ENCODE assay signal across 15 cellular contexts in genomic region chr22:26901228-26901816, GRCh38.
DNase-seq lines count a peak whose midpoint lies in the region; FAIRE-seq and TF ChIP-seq lines count a peak whose summit lies in the region.
"Had no signal": no experiment of that assay in that cellular context is flagged by ENCODE, and none has a peak within 500 bp of the region (broad histone marks: within the 10 kb centered on the region; RNA-seq: fewer than 3 reads in every experiment).

No MANE protein-coding gene starts in this region.

- FAIRE-seq in astrocyte (lab: Jason Lieb, UNC) (no peak), kidney (lab: Jason Lieb, UNC) (no peak), urothelium cell line (lab: Jason Lieb, UNC) (peak; percentile 95)
- FAIRE-seq: A549, GM18507, HepG2 had no signal

- H2AFZ ChIP-seq in astrocyte (ENCODE audit: low read depth, low read length): no peak overlapping the region
- H2AFZ ChIP-seq: GM23248 had no signal

- H3K27me3 ChIP-seq in HUES48 (ENCODE audit: control insufficient read depth, insufficient read depth, low read length) (peaks cover 10% of the 10 kb centered on the region), astrocyte (ENCODE audit: insufficient read depth, low read length) (no peaks in the 10 kb centered on the region)

- H3K4me3 ChIP-seq in HUES48 (ENCODE audit: low read depth, low read length) (no peak overlapping the region), astrocyte (ENCODE audit: insufficient read depth, low read depth, low read length) (no peak overlapping the region), kidney (ENCODE audit: low read length in 2 of 2) (no peak overlapping the region)
- H3K4me3 ChIP-seq: A549, GM23248, HAP-1 had no signal

- CTCF ChIA-PET in MCF 10A (lab: Yijun Ruan, JAX): no interaction called here

- H3K9me3 ChIP-seq in HUES48 (ENCODE audit: control insufficient read depth, insufficient read depth, low read length) (no peaks in the 10 kb centered on the region), astrocyte (ENCODE audit: insufficient read depth, low read depth, low read length) (no peaks in the 10 kb centered on the region), kidney (ENCODE audit: control insufficient read depth in 1 of 2, low read length in 2 of 2) (peaks cover 0 to 4% of the 10 kb centered on the region in 2 donors)
- H3K9me3 ChIP-seq: Caco-2, HAP-1 had no signal

- H3K27me3 Mint-ChIP-seq in astrocyte (ENCODE audit: low read depth, unreplicated experiment): peaks cover 6% of the 10 kb centered on the region
- H3K27me3 Mint-ChIP-seq in MCF 10A (ENCODE audit: insufficient read depth, unreplicated experiment): peaks cover 74% of the 10 kb centered on the region

- TF ChIP-seq CTCF in astrocyte (IDR thresholded peaks at IDR 0.05; ENCODE audit: insufficient read depth, low read depth, low read length) (no peak), kidney (IDR thresholded peaks at IDR 0.05; ENCODE audit: borderline replicate concordance, extremely low read depth, insufficient read depth) (no peak), MCF 10A (IDR thresholded peaks at IDR 0.05; ENCODE audit: unreplicated experiment) (no peak)

- H3K9me3 Mint-ChIP-seq in astrocyte (ENCODE audit: unreplicated experiment) (no peaks in the 10 kb centered on the region), MCF 10A (ENCODE audit: unreplicated experiment) (no peaks in the 10 kb centered on the region)
- H3K9me3 Mint-ChIP-seq: CD8-positive, alpha-beta T cell had no signal

- H3K4me1 ChIP-seq in HUES48 (ENCODE audit: control insufficient read depth, insufficient read depth, low read length) (peaks cover 41% of the 10 kb centered on the region), astrocyte (ENCODE audit: insufficient read depth, low read length) (peaks cover 8% of the 10 kb centered on the region), kidney (ENCODE audit: control insufficient read depth in 1 of 2, insufficient read depth in 1 of 2, low read depth in 1 of 2, low read length in 2 of 2) (peaks cover 0 to 3% of the 10 kb centered on the region in 2 donors)
- H3K4me1 ChIP-seq: Caco-2 had no signal

- H3K36me3 ChIP-seq in HUES48 (ENCODE audit: control insufficient read depth, insufficient read depth, low read length) (no peaks in the 10 kb centered on the region), astrocyte (ENCODE audit: insufficient read depth, low read length) (no peaks in the 10 kb centered on the region), kidney (ENCODE audit: control insufficient read depth in 1 of 2, insufficient read depth in 2 of 2, low read length in 2 of 2) (no peaks in the 10 kb centered on the region)
- H3K36me3 ChIP-seq: HAP-1 had no signal

- H3K27ac Mint-ChIP-seq in astrocyte (ENCODE audit: unreplicated experiment): peak overlapping the region; percentile 38
- H3K27ac Mint-ChIP-seq in MCF 10A (ENCODE audit: low read depth, unreplicated experiment): no peak overlapping the region
- H3K27ac Mint-ChIP-seq: CD14-positive monocyte; CD8-positive, alpha-beta T cell had no signal

- H3K4me3 Mint-ChIP-seq in astrocyte (ENCODE audit: unreplicated experiment): no peak overlapping the region
- H3K4me3 Mint-ChIP-seq in MCF 10A (ENCODE audit: unreplicated experiment): no peak overlapping the region
- H3K4me3 Mint-ChIP-seq: CD8-positive, alpha-beta T cell had no signal

- BruUV-seq in MCF 10A (replicated peaks; lab: Mats Ljungman, UMichigan): no TSS peak

- H3K79me2 ChIP-seq in astrocyte (ENCODE audit: insufficient read depth, low read length): no peaks in the 10 kb centered on the region

- DNase-seq in astrocyte (ENCODE audit: low read depth): no peak
- peak; percentile 67 for DNase-seq in kidney
- DNase-seq in urothelium cell line (ENCODE audit: low spot score): no peak
- DNase-seq in NCI-H2171 (lab: John Stamatoyannopoulos, UW): no peak
- no peak for DNase-seq in MCF 10A (ENCODE audit: unreplicated experiment)
- DNase-seq in MV-4-11 (lab: John Stamatoyannopoulos, UW): no peak
- DNase-seq: Caco-2; CD8-positive, alpha-beta T cell; GM23248 had no signal

- no peaks in the 10 kb centered on the region for H4K20me1 ChIP-seq in astrocyte (ENCODE audit: insufficient read depth, low read length)

- intact Hi-C loops in kidney (cut with DNase I) (no loop called here), MCF 10A (cut with micrococcal nuclease) (no loop called here)

- H3K27ac ChIP-seq in HUES48 (ENCODE audit: low read depth, low read length): peak overlapping the region; percentile 64
- H3K27ac ChIP-seq in astrocyte (ENCODE audit: low read depth, low read length): no peak overlapping the region
- no peak overlapping the region for H3K27ac ChIP-seq in kidney (ENCODE audit: low read depth in 2 of 2, low read length in 2 of 2)
- H3K27ac ChIP-seq: GM23248 had no signal

- H3K4me2 ChIP-seq in astrocyte (ENCODE audit: low read length): no peak overlapping the region
- H3K4me2 ChIP-seq: A549 had no signal

- peaks cover 23% of the 10 kb centered on the region for H3K4me1 Mint-ChIP-seq in astrocyte (ENCODE audit: low read depth, unreplicated experiment)
- no peaks in the 10 kb centered on the region for H3K4me1 Mint-ChIP-seq in MCF 10A (ENCODE audit: insufficient read depth, unreplicated experiment)

- POLR2A ChIA-PET in MCF 10A (lab: Yijun Ruan, JAX): no interaction called here

- H3K9ac ChIP-seq in HUES48 (ENCODE audit: low read depth, low read length): no peak overlapping the region
- H3K9ac ChIP-seq in astrocyte (ENCODE audit: low read length): no peak overlapping the region
- H3K9ac ChIP-seq in kidney (ENCODE audit: low read length in 2 of 2): no peak overlapping the region
- H3K9ac ChIP-seq: GM23248 had no signal

- H3K36me3 Mint-ChIP-seq in astrocyte (ENCODE audit: low read depth, unreplicated experiment): no peaks in the 10 kb centered on the region
- no peaks in the 10 kb centered on the region for H3K36me3 Mint-ChIP-seq in MCF 10A (ENCODE audit: insufficient read depth, unreplicated experiment)
- H3K36me3 Mint-ChIP-seq: CD14-positive monocyte had no signal
